Comparison of ENCODE assay signal across 8 cellular contexts in genomic region chr7:50142421-50143113, GRCh38. TPM values are rescaled to one million over a fixed set of nuclear protein-coding genes. Genes with fewer than 3 reads are reported as not detected.
A peak's percentile ranks its signal among the peaks of the same experiment; 100 is the strongest.
DNase-seq lines count a peak whose midpoint lies in the region; ATAC-seq, FAIRE-seq and TF ChIP-seq lines count a peak whose summit lies in the region.

No MANE protein-coding gene starts in this region.

- no peak for TF ChIP-seq POLR2A in thyroid gland (IDR thresholded peaks at IDR 0.05)

- POLR2A ChIA-PET in activated CD4-positive, alpha-beta T cell treated with anti-CD3 and anti-CD28 coated beads, Interleukin-2, amount 10 ng/mL, durations not matched to agents 7 days and 5 days (lab: Charles Lee): no interaction called here

- intact Hi-C loops in thyroid gland (cut with DNase I): no loop called here

- no peak overlapping the region for H3K27ac ChIP-seq in thyroid gland

- peak; percentile 68 for DNase-seq in activated CD4-positive, alpha-beta T cell treated with anti-CD3 and anti-CD28 coated beads, Interleukin-2, amount 10 ng/mL, durations not matched to agents 7 days and 5 days
- DNase-seq in activated CD4-positive, alpha-beta T cell treated with anti-CD3 and anti-CD28 coated beads for 1 hour: no peak
- DNase-seq in NCI-H2081 (lab: John Stamatoyannopoulos, UW) (peak; percentile 55 to 58), thyroid gland (no peak)
- no peak for DNase-seq in activated naive CD8-positive, alpha-beta T cell treated with anti-CD3 and anti-CD28 coated beads for 36 hours
- no peak for DNase-seq in activated effector memory CD4-positive, alpha-beta T cell treated with Interleukin-2 at 50 U/mL for 16 hours

- peaks cover 4% of the 10 kb centered on the region for H3K27me3 Mint-ChIP-seq in activated CD4-positive, alpha-beta T cell treated with anti-CD3 and anti-CD28 coated beads, Interleukin-2, amount 10 ng/mL, durations not matched to agents 7 days and 5 days
- no peaks in the 10 kb centered on the region for H3K27me3 Mint-ChIP-seq in activated naive CD8-positive, alpha-beta T cell treated with anti-CD3 and anti-CD28 coated beads for 36 hours

- H3K4me1 ChIP-seq in thyroid gland: no peaks in the 10 kb centered on the region

- peak in 5 of 6 experiments; percentile 7 to 72 (median 55) for TF ChIP-seq CTCF in thyroid gland (IDR thresholded peaks at IDR 0.05)

- H3K4me3 ChIP-seq in thyroid gland (replicated peaks in 1 of 3): no peak overlapping the region

- peak overlapping the region; percentile 58 for H3K4me3 Mint-ChIP-seq in activated CD4-positive, alpha-beta T cell treated with anti-CD3 and anti-CD28 coated beads, Interleukin-2, amount 10 ng/mL, durations not matched to agents 7 days and 5 days
- peak overlapping the region; percentile 47 for H3K4me3 Mint-ChIP-seq in activated naive CD8-positive, alpha-beta T cell treated with anti-CD3 and anti-CD28 coated beads for 36 hours

- CTCF ChIA-PET in activated CD4-positive, alpha-beta T cell treated with anti-CD3 and anti-CD28 coated beads, Interleukin-2, amount 10 ng/mL, durations not matched to agents 7 days and 5 days (lab: Charles Lee): interaction anchor here (0.7 to 2.7 kb wide), 6 partner anchors 14 to 276 kb away, joined by 3 to 10 read pairs (median 3); no protein-coding TSS in a partner anchor

- no peaks in the 10 kb centered on the region for H3K9me3 Mint-ChIP-seq in activated CD4-positive, alpha-beta T cell treated with anti-CD3 and anti-CD28 coated beads, Interleukin-2, amount 10 ng/mL, durations not matched to agents 7 days and 5 days
- peaks cover 2% of the 10 kb centered on the region for H3K9me3 Mint-ChIP-seq in activated naive CD8-positive, alpha-beta T cell treated with anti-CD3 and anti-CD28 coated beads for 36 hours

- 30 to 31% methylated on average over 5 of the region's 5 CpGs for WGBS in thyroid gland, 2 donors

- no peaks in the 10 kb centered on the region for H3K36me3 ChIP-seq in thyroid gland

- peak overlapping the region; percentile 83 for H3K27ac Mint-ChIP-seq in activated CD4-positive, alpha-beta T cell treated with anti-CD3 and anti-CD28 coated beads, Interleukin-2, amount 10 ng/mL, durations not matched to agents 7 days and 5 days
- peak overlapping the region; percentile 95 for H3K27ac Mint-ChIP-seq in activated naive CD8-positive, alpha-beta T cell treated with anti-CD3 and anti-CD28 coated beads for 36 hours

- peak; percentile 46 for ATAC-seq in GM21576 (IDR thresholded peaks at IDR 0.05; ENCODE audit: unreplicated experiment)

- FAIRE-seq in islet of Langerhans (lab: Jason Lieb, UNC): peak; percentile 97

- H3K27me3 ChIP-seq in thyroid gland: no peaks in the 10 kb centered on the region

- no peaks in the 10 kb centered on the region for H3K9me3 ChIP-seq in thyroid gland

- peaks cover 48% of the 10 kb centered on the region for H3K4me1 Mint-ChIP-seq in activated CD4-positive, alpha-beta T cell treated with anti-CD3 and anti-CD28 coated beads, Interleukin-2, amount 10 ng/mL, durations not matched to agents 7 days and 5 days
- H3K4me1 Mint-ChIP-seq in activated naive CD8-positive, alpha-beta T cell treated with anti-CD3 and anti-CD28 coated beads for 36 hours: peaks cover 44% of the 10 kb centered on the region

- H3K36me3 Mint-ChIP-seq in activated CD4-positive, alpha-beta T cell treated with anti-CD3 and anti-CD28 coated beads, Interleukin-2, amount 10 ng/mL, durations not matched to agents 7 days and 5 days (ENCODE audit: low read depth): no peaks in the 10 kb centered on the region
- peaks cover 1% of the 10 kb centered on the region for H3K36me3 Mint-ChIP-seq in activated naive CD8-positive, alpha-beta T cell treated with anti-CD3 and anti-CD28 coated beads for 36 hours

RNA-seq across cellular contexts. Expression of gene ZPBP, which starts 49.5 kb away (rescaled TPM):
- not detected for total RNA-seq in activated CD4-positive, alpha-beta T cell treated with anti-CD3 and anti-CD28 coated beads, Interleukin-2, amount 10 ng/mL, durations not matched to agents 7 days and 5 days
- total RNA-seq in activated naive CD8-positive, alpha-beta T cell treated with anti-CD3 and anti-CD28 coated beads for 36 hours: under 1 TPM in 1 of 2 experiments, not detected in 1; 0.37 TPM
- total RNA-seq in thyroid gland: 1 to 10 TPM in 1 of 4 donors, under 1 TPM in 2, not detected in 1; 0.71 to 1.5 (median 0.89) TPM

Comparison
In these comparisons a context has a peak if more than half of its experiments do, and no peak if none do; other contexts are left out.
1. DNase-seq: peak in activated CD4-positive, alpha-beta T cell treated with anti-CD3 and anti-CD28 coated beads, Interleukin-2, amount 10 ng/mL, durations not matched to agents 7 days and 5 days (single experiment) and NCI-H2081 (2 of 2); none in activated CD4-positive, alpha-beta T cell treated with anti-CD3 and anti-CD28 coated beads for 1 hour (single experiment), activated naive CD8-positive, alpha-beta T cell treated with anti-CD3 and anti-CD28 coated beads for 36 hours (single experiment), thyroid gland (0 of 2) and activated effector memory CD4-positive, alpha-beta T cell treated with Interleukin-2 at 50 U/mL for 16 hours (single experiment).